In genomic region chr7:12369072-12369471, GRCh38 we compare ENCODE assay signal across 23 cellular contexts. TPM values are rescaled to one million over a fixed set of nuclear protein-coding genes. Genes with fewer than 3 reads are reported as not detected.
"Had no signal": no experiment of that assay in that cellular context is flagged by ENCODE, and none has a peak within 500 bp of the region (broad histone marks: within the 10 kb centered on the region; RNA-seq: fewer than 3 reads in every experiment).

No MANE protein-coding gene starts in this region.

- H3K27me3 Mint-ChIP-seq: IgD-negative memory B cell had no signal

- H3K9me3 ChIP-seq: SJSA1 had no signal

- FAIRE-seq: HTR-8/SVneo, RCC 7860 had no signal

- DNase-seq: KBM-7, NCI-H1092, NCI-H1105 treated with DMSO at 0.1 percent for 48 hours, NCI-H1417 treated with DMSO at 0.1 percent for 48 hours, NCI-H146, NCI-H1694 treated with DMSO at 0.1 percent for 48 hours, NCI-H1930, NCI-H2081, NCI-H2107, NCI-H226, NCI-H510A, NCI-H524 treated with DMSO at 0.1 percent for 48 hours, NCI-H69, NCI-H774, Right ventricle myocardium superior, RPMI8226, SIG-M5 had no signal

- H3K4me3 Mint-ChIP-seq: IgD-negative memory B cell had no signal

- H3K27ac ChIP-seq: HL-60, SJSA1, SK-N-MC had no signal

- H3K4me3 ChIP-seq: SJSA1, SK-N-MC had no signal

- H3K27ac Mint-ChIP-seq: IgD-negative memory B cell had no signal

- H3K36me3 ChIP-seq: SJSA1 had no signal

- H3K4me1 ChIP-seq: SJSA1 had no signal

- H3K27me3 ChIP-seq: SJSA1 had no signal

RNA-seq across cellular contexts. Expression of gene VWDE, which starts 34.6 kb away (rescaled TPM):
- total RNA-seq: Right ventricle myocardium superior, SJSA1 had no signal
- polyA plus RNA-seq: IgD-negative memory B cell had no signal
